1 cellular context compared by ENCODE assay signal in genomic region chr4:1593881-1594345, GRCh38.
TF ChIP-seq lines count a peak whose summit lies in the region.

No MANE protein-coding gene starts in this region.

TF ChIP-seq in K562, 482 proteins besides CTCF, POLR2A, EP300 and RAD21 (continued from another document and continues in another):
- 0 out of 2 replicates have a peak, but pooled peaks have one; percentile 30 for TF ChIP-seq ZBTB40 (IDR thresholded peaks at IDR 0.05)
- TF ChIP-seq ZBTB40 (CRISPR knock-in tag; IDR thresholded peaks at IDR 0.05): no peak
- peak; percentile 44; the same call in 1 of the 2 replicates for TF ChIP-seq CBFA2T3 (IDR thresholded peaks at IDR 0.05)
- TF ChIP-seq ZFX (CRISPR knock-in tag; IDR thresholded peaks at IDR 0.05): peak; percentile 52; the same call in 1 of the 2 replicates
- peak in 1 of 2 experiments; percentile 22; a peak in 1 of 4 replicates for TF ChIP-seq NRF1 (conservative IDR thresholded peaks at IDR 0.05 in 1 of 2, IDR thresholded peaks at IDR 0.05 in 1 of 2)
- TF ChIP-seq POLR2G (IDR thresholded peaks at IDR 0.05; ENCODE audit: low read depth, low read length): peak; percentile 41; the same call in 1 of the 2 replicates
- no peak for TF ChIP-seq SREBF2 (CRISPR knock-in tag; IDR thresholded peaks at IDR 0.05)
- peak; percentile 85 for TF ChIP-seq BCOR (IDR thresholded peaks at IDR 0.05)
- 0 out of 2 replicates have a peak, but pooled peaks have one; percentile 21 for TF ChIP-seq L3MBTL2 (IDR thresholded peaks at IDR 0.05)
- no peak for TF ChIP-seq TAF15 (IDR thresholded peaks at IDR 0.05; ENCODE audit: low read depth, low read length)
- peak; percentile 94 for TF ChIP-seq ZBTB5 (IDR thresholded peaks at IDR 0.05)
- no peak for TF ChIP-seq SRSF1 (IDR thresholded peaks at IDR 0.05; ENCODE audit: low read depth, low read length)
- TF ChIP-seq NR2C2 (CRISPR knock-in tag; IDR thresholded peaks at IDR 0.05): no peak
- peak; percentile 61; the same call in 1 of the 2 replicates for TF ChIP-seq NR2C2 (tag; IDR thresholded peaks at IDR 0.05)
- 0 out of 2 replicates have a peak, but pooled peaks have one; percentile 39 for TF ChIP-seq FOXP1 (CRISPR knock-in tag; IDR thresholded peaks at IDR 0.05)
- no peak for TF ChIP-seq E2F1 (CRISPR knock-in tag; IDR thresholded peaks at IDR 0.05)
- no peak for TF ChIP-seq ELF1 (tag; IDR thresholded peaks at IDR 0.05)
- no peak for TF ChIP-seq ZNF41 (CRISPR knock-in tag; conservative IDR thresholded peaks at IDR 0.05)
- TF ChIP-seq FOXA1 (IDR thresholded peaks at IDR 0.05; ENCODE audit: borderline replicate concordance): no peak
- TF ChIP-seq TFAP4 (CRISPR knock-in tag; IDR thresholded peaks at IDR 0.05; ENCODE audit: borderline replicate concordance): peak; percentile 21; the same call in 1 of the 2 replicates
- 0 out of 4 replicates have a peak, but pooled peaks of 1 of the 2 experiments have one; percentile 23 for TF ChIP-seq MLLT1 (IDR thresholded peaks at IDR 0.05)
- TF ChIP-seq TEAD1 (CRISPR knock-in tag; IDR thresholded peaks at IDR 0.05): 0 out of 4 replicates have a peak, but pooled peaks of 1 of the 2 experiments have one; percentile 16
- peak in 1 of 2 experiments; percentile 57; a peak in 1 of 4 replicates for TF ChIP-seq RCOR1 (IDR thresholded peaks at IDR 0.05; ENCODE audit: borderline replicate concordance in 1 of 2, low read depth in 2 of 2, low read length in 2 of 2)
- TF ChIP-seq ZBTB7A (IDR thresholded peaks at IDR 0.05; ENCODE audit: borderline replicate concordance, control insufficient read depth, low read depth, low read length): peak; percentile 39; the same call in 1 of the 2 replicates
- TF ChIP-seq HDAC1 (IDR thresholded peaks at IDR 0.05): 0 out of 4 replicates have a peak, but pooled peaks of 1 of the 2 experiments have one; percentile 23
- TF ChIP-seq ZFP36 (IDR thresholded peaks at IDR 0.05; ENCODE audit: low read depth, low read length, partially characterized antibody): peak; percentile 99
- 0 out of 2 replicates have a peak, but pooled peaks have one; percentile 44 for TF ChIP-seq ZNF12 (CRISPR knock-in tag; IDR thresholded peaks at IDR 0.05)
- TF ChIP-seq ZMIZ1 (IDR thresholded peaks at IDR 0.05; ENCODE audit: low read depth in 2 of 2, low read length in 2 of 2): no peak
- no peak for TF ChIP-seq HOXB6 (CRISPR knock-in tag; IDR thresholded peaks at IDR 0.05; ENCODE audit: borderline replicate concordance)
- TF ChIP-seq HDAC8 (tag; IDR thresholded peaks at IDR 0.05): no peak
- no peak for TF ChIP-seq RHOXF2B (CRISPR knock-in tag; conservative IDR thresholded peaks at IDR 0.05)
- TF ChIP-seq GMEB1 (CRISPR knock-in tag; IDR thresholded peaks at IDR 0.05): no peak
- TF ChIP-seq POLR3A (IDR thresholded peaks at IDR 0.05; ENCODE audit: borderline replicate concordance, extremely low read depth, insufficient read depth, insufficient read length): no peak
- TF ChIP-seq SMARCA5 (IDR thresholded peaks at IDR 0.05): peak; percentile 68; the same call in 1 of the 2 replicates
- no peak for TF ChIP-seq ETS1 (conservative IDR thresholded peaks at IDR 0.05; ENCODE audit: control insufficient read depth, low read depth, low read length)
